In the genomic region with DNA sequence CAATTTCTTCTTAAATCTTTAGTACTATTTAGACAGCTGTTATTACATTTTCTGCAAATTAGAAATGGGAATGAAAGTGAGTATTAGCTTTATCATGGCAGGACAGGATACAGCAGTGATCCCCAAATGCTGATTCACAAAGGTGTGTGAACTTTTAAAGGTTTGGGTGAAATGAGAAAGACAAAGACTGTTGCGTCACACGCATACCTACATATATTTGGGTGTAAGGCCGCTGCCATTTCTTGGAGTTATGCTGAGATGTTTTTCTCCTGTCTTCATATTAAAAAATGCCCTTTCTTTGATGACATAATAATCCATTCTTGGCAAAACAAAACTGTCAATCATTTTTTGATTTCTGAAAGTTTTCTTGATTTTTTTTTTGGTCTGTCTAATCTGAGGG, we compare ENCODE assay signal across 28 cellular contexts. TPM values are rescaled to one million over a fixed set of nuclear protein-coding genes. Genes with fewer than 3 reads are reported as not detected.
"Had no signal": no experiment of that assay in that cellular context is flagged by ENCODE, and none has a peak within 500 bp of the region (broad histone marks: within the 10 kb centered on the region; RNA-seq: fewer than 3 reads in every experiment).

No MANE protein-coding gene starts in this region.

- H3K4me3 ChIP-seq: SK-N-MC had no signal

- ATAC-seq: activated T-helper 17 cell treated with anti-CD3 and anti-CD28 coated beads, Interleukin-2, amount 50 U/mL, for 72 hours; Panc1; Right ventricle myocardium inferior; T-cell had no signal

- DNase-seq: activated CD4-positive, alpha-beta memory T cell treated with anti-CD3 and anti-CD28 coated beads for 36 hours; activated CD4-positive, alpha-beta T cell treated with anti-CD3 and anti-CD28 coated beads, Interleukin-2, amount 10 ng/mL, durations not matched to agents 7 days and 5 days; activated CD4-positive, CD25-positive, alpha-beta regulatory T cell; activated CD8-positive, alpha-beta memory T cell treated with anti-CD3 and anti-CD28 coated beads for 24 hours; activated gamma-delta T cell; activated naive CD4-positive, alpha-beta T cell treated with anti-CD3 and anti-CD28 coated beads for 36 hours; activated T-cell treated with anti-CD3 and anti-CD28 coated beads, Interleukin-2, amount 50 U/mL, for 48 hours; anterior cingulate cortex; KBM-7; NCI-H1048; NCI-H1417; NCI-H1930; NCI-H2171; NCI-H2227 treated with DMSO at 0.1 percent for 48 hours; NCI-H446 treated with DMSO at 0.1 percent for 48 hours; NCI-H526; NCI-H82; NK-92 treated with Interleukin-12 subunit alpha and Interleukin-12 subunit beta, amount 100 ng/mL, for 24 hours; OCI-M1; RPMI8226; T-cell; T-helper 2 cell; T1000 had no signal

- H3K27ac ChIP-seq: SK-N-MC, VCaP had no signal

RNA-seq across cellular contexts. Expression of gene MITF, which starts 4.7 kb away (rescaled TPM):
- total RNA-seq: activated CD4-positive, alpha-beta memory T cell treated with anti-CD3 and anti-CD28 coated beads for 36 hours; activated naive CD4-positive, alpha-beta T cell treated with anti-CD3 and anti-CD28 coated beads for 36 hours; activated T-helper 17 cell treated with anti-CD3 and anti-CD28 coated beads, Interleukin-2, amount 50 U/mL, for 72 hours had no signal
